1 cellular context compared by ENCODE assay signal in genomic region chr7:142957723-142958122, GRCh38.
TF ChIP-seq lines count a peak whose summit lies in the region.

No MANE protein-coding gene starts in this region.

TF ChIP-seq in K562, 482 proteins besides CTCF, POLR2A, EP300 and RAD21 (continues in another document):
- TF ChIP-seq SIN3A (IDR thresholded peaks at IDR 0.05; ENCODE audit: borderline replicate concordance in 2 of 2, control insufficient read depth in 1 of 2, low read depth in 2 of 2, low read length in 2 of 2) (no peak), ZNF384 (IDR thresholded peaks at IDR 0.05; ENCODE audit: low read depth, low read length) (no peak), NR2C1 (IDR thresholded peaks at IDR 0.05) (no peak), NR2C1 (tag; IDR thresholded peaks at IDR 0.05) (0 out of 2 replicates have a peak, but pooled peaks have one; percentile 43), ZBTB33 (CRISPR knock-in tag; IDR thresholded peaks at IDR 0.05) (peak; percentile 74), GATA2 (CRISPR knock-in tag; IDR thresholded peaks at IDR 0.05) (no peak), ZBTB49 (CRISPR knock-in tag; IDR thresholded peaks at IDR 0.05; ENCODE audit: borderline replicate concordance) (no peak), THAP12 (CRISPR knock-in tag; IDR thresholded peaks at IDR 0.05) (no peak), ZNF133 (CRISPR knock-in tag; IDR thresholded peaks at IDR 0.05) (no peak), ZKSCAN1 (IDR thresholded peaks at IDR 0.05; ENCODE audit: low read depth, low read length) (no peak), FOXA1 (IDR thresholded peaks at IDR 0.05; ENCODE audit: borderline replicate concordance) (no peak), RBM17 (IDR thresholded peaks at IDR 0.05; ENCODE audit: borderline replicate concordance, low read depth, low read length) (no peak), SRSF3 (IDR thresholded peaks at IDR 0.05; ENCODE audit: insufficient read depth, low read length) (no peak), DLX4 (CRISPR knock-in tag; IDR thresholded peaks at IDR 0.05) (no peak), ZNF75A (CRISPR knock-in tag; IDR thresholded peaks at IDR 0.05) (no peak), CBX8 (IDR thresholded peaks at IDR 0.05; ENCODE audit: borderline replicate concordance, extremely low read depth, low read depth, low read length, poor library complexity, severe bottlenecking) (no peak), TAF7 (tag; IDR thresholded peaks at IDR 0.05) (no peak), PHF21A (IDR thresholded peaks at IDR 0.05; ENCODE audit: borderline replicate concordance, low read depth) (no peak), NCOA2 (IDR thresholded peaks at IDR 0.05; ENCODE audit: partially characterized antibody in 2 of 2) (no peak), KLF6 (CRISPR knock-in tag; IDR thresholded peaks at IDR 0.05; ENCODE audit: borderline replicate concordance) (no peak), CTBP1 (IDR thresholded peaks at IDR 0.05; ENCODE audit: borderline replicate concordance) (peak; percentile 33), ATF1 (CRISPR knock-in tag; IDR thresholded peaks at IDR 0.05) (no peak), ATF1 (tag; IDR thresholded peaks at IDR 0.05) (0 out of 2 replicates have a peak, but pooled peaks have one; percentile 4), ZNF518B (CRISPR knock-in tag; IDR thresholded peaks at IDR 0.05) (no peak), TFAP4 (CRISPR knock-in tag; IDR thresholded peaks at IDR 0.05; ENCODE audit: borderline replicate concordance) (peak; percentile 43), SAFB (IDR thresholded peaks at IDR 0.05; ENCODE audit: borderline replicate concordance, low read depth, low read length) (no peak), HNRNPLL (IDR thresholded peaks at IDR 0.05; ENCODE audit: low read depth, low read length, poor library complexity, severe bottlenecking) (no peak), ZNF589 (CRISPR knock-in tag; IDR thresholded peaks at IDR 0.05; ENCODE audit: low read depth) (no peak), RAD51 (IDR thresholded peaks at IDR 0.05; ENCODE audit: borderline replicate concordance, low read depth) (no peak), IRF9 (tag; IDR thresholded peaks at IDR 0.05) (no peak), ZBTB5 (IDR thresholded peaks at IDR 0.05) (no peak), SREBF2 (CRISPR knock-in tag; IDR thresholded peaks at IDR 0.05) (no peak), ZNF586 (CRISPR knock-in tag; conservative IDR thresholded peaks at IDR 0.05) (no peak), GTF3C2 (IDR thresholded peaks at IDR 0.05; ENCODE audit: borderline replicate concordance, extremely low read depth, insufficient read length) (no peak), HEY1 (CRISPR knock-in tag; IDR thresholded peaks at IDR 0.05; ENCODE audit: borderline replicate concordance) (no peak), SMC3 (conservative IDR thresholded peaks at IDR 0.05; ENCODE audit: insufficient read depth, low read depth, low read length) (no peak), EHMT2 (IDR thresholded peaks at IDR 0.05) (no peak), ETV5 (CRISPR knock-in tag; IDR thresholded peaks at IDR 0.05; ENCODE audit: low read depth) (peak; percentile 28; the same call in 1 of the 2 replicates), SPI1 (IDR thresholded peaks at IDR 0.05; ENCODE audit: borderline replicate concordance, low read depth, low read length) (peak; percentile 77), CGGBP1 (CRISPR knock-in tag; IDR thresholded peaks at IDR 0.05) (no peak), MCM3 (IDR thresholded peaks at IDR 0.05) (no peak), FOXJ2 (tag; IDR thresholded peaks at IDR 0.05) (no peak), POLR3G (IDR thresholded peaks at IDR 0.05; ENCODE audit: extremely low read depth, insufficient read length, insufficient replicate concordance) (no peak), KDM4B (IDR thresholded peaks at IDR 0.05; ENCODE audit: borderline replicate concordance in 2 of 2, low read depth in 1 of 2) (no peak)
